22 cellular contexts compared by ENCODE assay signal in genomic region chr9:34343605-34344004, GRCh38. TPM values are rescaled to one million over a fixed set of nuclear protein-coding genes. Genes with fewer than 3 reads are reported as not detected.
DNase-seq lines count a peak whose midpoint lies in the region; ATAC-seq and TF ChIP-seq lines count a peak whose summit lies in the region.
"Had no signal": no experiment of that assay in that cellular context is flagged by ENCODE, and none has a peak within 500 bp of the region (broad histone marks: within the 10 kb centered on the region; RNA-seq: fewer than 3 reads in every experiment).

No MANE protein-coding gene starts in this region.

- peak overlapping the region in 1 of 2 donors; percentile 73 for H3K27ac ChIP-seq in right atrium auricular region
- H3K27ac ChIP-seq in layer of hippocampus (ENCODE audit: low read depth, low read length): peak overlapping the region; percentile 68
- H3K27ac ChIP-seq in sigmoid colon: peak overlapping the region; percentile 65 to 93 (median 90)
- H3K27ac ChIP-seq in uterus: peak overlapping the region; percentile 40

- intact Hi-C loops in Right ventricle myocardium inferior (cut with DNase I) (loop anchor here (2.0 kb wide), 1 partner anchor 33 kb away; the partner anchor contains the start of gene MYORG), sigmoid colon (cut with DNase I) (no loop called here), uterus (cut with DNase I; ENCODE audit: low total_unique reads) (no loop called here)

- DNase-seq in Right ventricle myocardium inferior (ENCODE audit: missing footprints) (no peak), right atrium auricular region (ENCODE audit: low spot score) (no peak), sigmoid colon (peak; percentile 60), uterus (no peak), pons (ENCODE audit: low spot score) (no peak), erythroblast (lab: John Stamatoyannopoulos, UW) (no peak)
- DNase-seq: 8988T; activated CD4-positive, alpha-beta T cell treated with anti-CD3 and anti-CD28 coated beads, Interleukin-2, amount 50 U/mL, for 4 hours; activated CD8-positive, alpha-beta memory T cell treated with anti-CD3 and anti-CD28 coated beads, Interleukin-2, amount 50 U/mL, for 48 hours; activated effector memory CD4-positive, alpha-beta T cell treated with anti-CD3 and anti-CD28 coated beads, Interleukin-2, amount 50 U/mL, for 16 hours; AML-193; foreskin fibroblast; GF-D8; islet precursor cell; Kasumi-1; mesendoderm; naive thymus-derived CD4-positive, alpha-beta T cell; NCI-H1694; T-helper 9 cell had no signal

- TF ChIP-seq CTCF in right atrium auricular region (IDR thresholded peaks at IDR 0.05) (no peak), sigmoid colon (IDR thresholded peaks at IDR 0.05) (no peak), uterus (IDR thresholded peaks at IDR 0.05) (no peak)

- peak in 2 of 4 donors; percentile 67 to 82 for TF ChIP-seq EP300 in sigmoid colon (IDR thresholded peaks at IDR 0.05)

- WGBS in sigmoid colon, 2 donors: 93 to 100% methylated on average over 1 of the region's 1 CpG

- H3K9me3 ChIP-seq in right atrium auricular region: no peaks in the 10 kb centered on the region
- H3K9me3 ChIP-seq in sigmoid colon: no peaks in the 10 kb centered on the region
- no peaks in the 10 kb centered on the region for H3K9me3 ChIP-seq in uterus

- H3K36me3 ChIP-seq in right atrium auricular region (peaks cover 40% of the 10 kb centered on the region), sigmoid colon (peaks cover 0 to 8% (median 1%) of the 10 kb centered on the region in 4 donors), uterus (no peaks in the 10 kb centered on the region)

- H3K4me3 ChIP-seq in right atrium auricular region (no peak overlapping the region), sigmoid colon (no peak overlapping the region), uterus (no peak overlapping the region)

- no peaks in the 10 kb centered on the region for H3K27me3 ChIP-seq in right atrium auricular region
- H3K27me3 ChIP-seq in layer of hippocampus (ENCODE audit: control insufficient read depth, insufficient read depth, low read length): no peaks in the 10 kb centered on the region
- H3K27me3 ChIP-seq in sigmoid colon: no peaks in the 10 kb centered on the region
- H3K27me3 ChIP-seq in uterus: no peaks in the 10 kb centered on the region

- TF ChIP-seq POLR2A in sigmoid colon (IDR thresholded peaks at IDR 0.05) (no peak), uterus (IDR thresholded peaks at IDR 0.05) (no peak), erythroblast (IDR thresholded peaks at IDR 0.05; ENCODE audit: low read length) (no peak)

- ATAC-seq in Right ventricle myocardium inferior (peak; percentile 14), GM21360 (IDR thresholded peaks at IDR 0.05; ENCODE audit: unreplicated experiment) (no peak)
- ATAC-seq: naive thymus-derived CD4-positive, alpha-beta T cell; stimulated activated effector memory CD8-positive, alpha-beta T cell treated with anti-CD3 and anti-CD28 coated beads, Interleukin-12 subunit alpha, Interleukin-12 subunit beta, amount 100 ng/mL, for 72 hours had no signal

- H3K4me1 ChIP-seq in right atrium auricular region: peaks cover 0 to 41% of the 10 kb centered on the region in 2 donors
- H3K4me1 ChIP-seq in sigmoid colon: peaks cover 2 to 87% (median 79%) of the 10 kb centered on the region in 4 donors
- H3K4me1 ChIP-seq in uterus: no peaks in the 10 kb centered on the region

RNA-seq across cellular contexts. Expression of gene NUDT2, which starts 14.2 kb away (rescaled TPM):
- total RNA-seq in Right ventricle myocardium inferior (19.7 TPM), right atrium auricular region (10 to 100 TPM; 17.6 to 25.3 TPM), sigmoid colon (10 to 100 TPM; 12.1 to 59.9 (median 36.1) TPM), uterus (10 to 100 TPM in 3 of 4 donors, 1 to 10 TPM in 1; 7.6 to 24.6 (median 20.2) TPM)
- 10 to 100 TPM; 27.0 to 56.5 (median 35.6) TPM for polyA plus RNA-seq in sigmoid colon

RNA-seq across cellular contexts. Expression of gene KIF24, which starts 14.5 kb away (rescaled TPM):
- total RNA-seq in Right ventricle myocardium inferior: 0.78 TPM
- under 1 TPM; 0.43 to 0.52 TPM for total RNA-seq in right atrium auricular region
- 1 to 10 TPM in 1 of 4 donors, under 1 TPM in 3; 0.28 to 1.4 (median 0.51) TPM for total RNA-seq in sigmoid colon
- 1 to 10 TPM in 1 of 3 donors, under 1 TPM in 2; under 0.01 to 1.6 (median 0.46) TPM for polyA plus RNA-seq in sigmoid colon
- 1 to 10 TPM; 1.2 to 6.1 (median 1.5) TPM for total RNA-seq in uterus

RNA-seq across cellular contexts. Expression of gene MYORG, which starts 33.1 kb away (rescaled TPM):
- total RNA-seq in Right ventricle myocardium inferior (9.0 TPM), right atrium auricular region (1 to 10 TPM; 5.4 to 7.4 TPM), sigmoid colon (10 to 100 TPM in 3 of 4 donors, 1 to 10 TPM in 1; 3.9 to 23.5 (median 20.0) TPM), uterus (1 to 10 TPM in 3 of 4 donors, under 1 TPM in 1; under 0.01 to 6.6 (median 2.3) TPM)
- polyA plus RNA-seq in sigmoid colon: 10 to 100 TPM in 1 of 3 donors, 1 to 10 TPM in 2; 3.0 to 23.4 (median 5.5) TPM
